Comparison of ENCODE assay signal across 20 cellular contexts in genomic region chr22:20150381-20151275, GRCh38. TPM values are rescaled to one million over a fixed set of nuclear protein-coding genes. Genes with fewer than 3 reads are reported as not detected.
DNase-seq lines count a peak whose midpoint lies in the region; ATAC-seq and TF ChIP-seq lines count a peak whose summit lies in the region.
"Had no signal": no experiment of that assay in that cellular context is flagged by ENCODE, and none has a peak within 500 bp of the region (broad histone marks: within the 10 kb centered on the region; RNA-seq: fewer than 3 reads in every experiment).

TSS of gene CCDC188 (minus strand) at chr22:20151055. CDS start at chr22:20150986, 69 bp downstream.

- no peaks in the 10 kb centered on the region for H3K4me1 Mint-ChIP-seq in progenitor cell of endocrine pancreas (ENCODE audit: low read depth)
- H3K4me1 Mint-ChIP-seq in activated T-cell treated with anti-CD3 and anti-CD28 coated beads, Interleukin-2, amount 50 U/mL, for 24 hours (ENCODE audit: low read depth), result peaks cover 4% of the 10 kb centered on the region
- H3K4me1 Mint-ChIP-seq: CD4-positive, alpha-beta memory T cell had no signal

- H3K27me3 ChIP-seq in BLaER1, result no peaks in the 10 kb centered on the region

- DNase-seq in glomerular endothelial cell (ENCODE audit: extremely low read depth, low read depth, low spot score), result no peak
- DNase-seq in progenitor cell of endocrine pancreas (ENCODE audit: low spot score, unreplicated experiment), result no peak
- DNase-seq in activated CD8-positive, alpha-beta memory T cell treated with anti-CD3 and anti-CD28 coated beads for 24 hours, result no peak
- no peak for DNase-seq in activated T-cell treated with anti-CD3 and anti-CD28 coated beads, Interleukin-2, amount 50 U/mL, for 24 hours
- no peak for DNase-seq in nucleus accumbens (lab: John Stamatoyannopoulos, UW)
- DNase-seq: C1 segment of cervical spinal cord; CD4-positive, alpha-beta memory T cell; COR-L47; Kasumi-1; MV-4-11; NCI-H1105 treated with DMSO at 0.1 percent for 48 hours; NCI-H2029; NCI-H446; NCI-H524 treated with DMSO at 0.1 percent for 48 hours; NCI-H82; NK-92 treated with Interleukin-12 subunit alpha and Interleukin-12 subunit beta, amount 100 ng/mL, for 24 hours; PC-3 had no signal

- peak within 1 kb of the TSS; percentile 98 for H3K27ac ChIP-seq in BLaER1
- no peak within 1 kb of the TSS for H3K27ac ChIP-seq in HEK293 (ENCODE audit: extremely low read depth, low read depth, low read length)

- H3K36me3 ChIP-seq in BLaER1 (peaks cover 3% of the 10 kb centered on the region; the same call in 1 of the 2 replicates), HEK293 (ENCODE audit: control insufficient read depth in 2 of 2, insufficient read depth in 1 of 2, low read length in 2 of 2) (peaks cover 0 to 1% of the 10 kb centered on the region in 2 experiments; a peak in 1 of 3 replicates)

- H3K27me3 Mint-ChIP-seq in progenitor cell of endocrine pancreas, result peaks cover 7% of the 10 kb centered on the region
- no peaks in the 10 kb centered on the region for H3K27me3 Mint-ChIP-seq in activated T-cell treated with anti-CD3 and anti-CD28 coated beads, Interleukin-2, amount 50 U/mL, for 24 hours
- H3K27me3 Mint-ChIP-seq: CD4-positive, alpha-beta memory T cell had no signal

- no peaks in the 10 kb centered on the region for H3K36me3 Mint-ChIP-seq in progenitor cell of endocrine pancreas (ENCODE audit: insufficient read depth)
- peaks cover 4% of the 10 kb centered on the region for H3K36me3 Mint-ChIP-seq in activated T-cell treated with anti-CD3 and anti-CD28 coated beads, Interleukin-2, amount 50 U/mL, for 24 hours (ENCODE audit: low read depth)
- H3K36me3 Mint-ChIP-seq: CD4-positive, alpha-beta memory T cell had no signal

- H3K9me3 Mint-ChIP-seq in progenitor cell of endocrine pancreas (ENCODE audit: low read depth), result no peaks in the 10 kb centered on the region
- H3K9me3 Mint-ChIP-seq in activated T-cell treated with anti-CD3 and anti-CD28 coated beads, Interleukin-2, amount 50 U/mL, for 24 hours, result no peaks in the 10 kb centered on the region
- H3K9me3 Mint-ChIP-seq: CD4-positive, alpha-beta memory T cell had no signal

- 0 out of 2 replicates have a peak within 1 kb of the TSS, but pooled peaks have one; percentile 24 for H3K9ac ChIP-seq in BLaER1

- H3K4me3 Mint-ChIP-seq in progenitor cell of endocrine pancreas (ENCODE audit: low read depth), result no peak within 1 kb of the TSS
- no peak within 1 kb of the TSS for H3K4me3 Mint-ChIP-seq in activated T-cell treated with anti-CD3 and anti-CD28 coated beads, Interleukin-2, amount 50 U/mL, for 24 hours
- H3K4me3 Mint-ChIP-seq: CD4-positive, alpha-beta memory T cell had no signal

- no peak for ATAC-seq in GM21737 (IDR thresholded peaks at IDR 0.05; ENCODE audit: unreplicated experiment)
- ATAC-seq: PC-3 had no signal

- peaks cover 14% of the 10 kb centered on the region for H4K20me1 ChIP-seq in BLaER1

- H3K9me3 ChIP-seq in BLaER1 (no peaks in the 10 kb centered on the region), HEK293 (ENCODE audit: control insufficient read depth, insufficient read depth, low read depth, low read length) (no peaks in the 10 kb centered on the region)

- H3K27ac Mint-ChIP-seq in progenitor cell of endocrine pancreas, result peak within 1 kb of the TSS; percentile 19
- no peak within 1 kb of the TSS for H3K27ac Mint-ChIP-seq in activated T-cell treated with anti-CD3 and anti-CD28 coated beads, Interleukin-2, amount 50 U/mL, for 24 hours

- peak within 1 kb of the TSS; percentile 20; the same call in 1 of the 2 replicates for H3K4me3 ChIP-seq in BLaER1
- no peak within 1 kb of the TSS for H3K4me3 ChIP-seq in HEK293 (ENCODE audit: low read depth, low read length)

- POLR2A ChIA-PET in HEK293 (lab: Yijun Ruan, JAX), result interaction anchor here (0.7 kb wide), 1 partner anchor 169 kb away, joined by 3 read pairs; no protein-coding TSS in a partner anchor

- H3K4me1 ChIP-seq in BLaER1 (peaks cover 97% of the 10 kb centered on the region), HEK293 (ENCODE audit: control insufficient read depth, insufficient read depth, low read length) (no peaks in the 10 kb centered on the region)

- peak within 1 kb of the TSS; percentile 97 for H3K4me2 ChIP-seq in BLaER1

- no peak for TF ChIP-seq CTCF in HEK293 (tag by site-specific recombination; IDR thresholded peaks at IDR 0.05)
- TF ChIP-seq CTCF in progenitor cell of endocrine pancreas (IDR thresholded peaks at IDR 0.05; ENCODE audit: unreplicated experiment), result no peak

- CTCF ChIA-PET in HEK293 (lab: Yijun Ruan, JAX), result no interaction called here

TF ChIP-seq in HEK293, 187 proteins besides CTCF, POLR2A, EP300 and RAD21:
- TF ChIP-seq ZNF157 (tag by site-specific recombination; IDR thresholded peaks at IDR 0.05) (no peak), KLF8 (tag by site-specific recombination; IDR thresholded peaks at IDR 0.05) (peak; percentile 54; the same call in 1 of the 2 replicates), KLF1 (tag by site-specific recombination; IDR thresholded peaks at IDR 0.05) (peak; percentile 74)
- TF ChIP-seq, protein P1, sequence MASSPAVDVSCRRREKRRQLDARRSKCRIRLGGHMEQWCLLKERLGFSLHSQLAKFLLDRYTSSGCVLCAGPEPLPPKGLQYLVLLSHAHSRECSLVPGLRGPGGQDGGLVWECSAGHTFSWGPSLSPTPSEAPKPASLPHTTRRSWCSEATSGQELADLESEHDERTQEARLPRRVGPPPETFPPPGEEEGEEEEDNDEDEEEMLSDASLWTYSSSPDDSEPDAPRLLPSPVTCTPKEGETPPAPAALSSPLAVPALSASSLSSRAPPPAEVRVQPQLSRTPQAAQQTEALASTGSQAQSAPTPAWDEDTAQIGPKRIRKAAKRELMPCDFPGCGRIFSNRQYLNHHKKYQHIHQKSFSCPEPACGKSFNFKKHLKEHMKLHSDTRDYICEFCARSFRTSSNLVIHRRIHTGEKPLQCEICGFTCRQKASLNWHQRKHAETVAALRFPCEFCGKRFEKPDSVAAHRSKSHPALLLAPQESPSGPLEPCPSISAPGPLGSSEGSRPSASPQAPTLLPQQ (tag by site-specific recombination; IDR thresholded peaks at IDR 0.05), result 0 out of 2 replicates have a peak, but pooled peaks have one; percentile 35
- TF ChIP-seq, protein P2, sequence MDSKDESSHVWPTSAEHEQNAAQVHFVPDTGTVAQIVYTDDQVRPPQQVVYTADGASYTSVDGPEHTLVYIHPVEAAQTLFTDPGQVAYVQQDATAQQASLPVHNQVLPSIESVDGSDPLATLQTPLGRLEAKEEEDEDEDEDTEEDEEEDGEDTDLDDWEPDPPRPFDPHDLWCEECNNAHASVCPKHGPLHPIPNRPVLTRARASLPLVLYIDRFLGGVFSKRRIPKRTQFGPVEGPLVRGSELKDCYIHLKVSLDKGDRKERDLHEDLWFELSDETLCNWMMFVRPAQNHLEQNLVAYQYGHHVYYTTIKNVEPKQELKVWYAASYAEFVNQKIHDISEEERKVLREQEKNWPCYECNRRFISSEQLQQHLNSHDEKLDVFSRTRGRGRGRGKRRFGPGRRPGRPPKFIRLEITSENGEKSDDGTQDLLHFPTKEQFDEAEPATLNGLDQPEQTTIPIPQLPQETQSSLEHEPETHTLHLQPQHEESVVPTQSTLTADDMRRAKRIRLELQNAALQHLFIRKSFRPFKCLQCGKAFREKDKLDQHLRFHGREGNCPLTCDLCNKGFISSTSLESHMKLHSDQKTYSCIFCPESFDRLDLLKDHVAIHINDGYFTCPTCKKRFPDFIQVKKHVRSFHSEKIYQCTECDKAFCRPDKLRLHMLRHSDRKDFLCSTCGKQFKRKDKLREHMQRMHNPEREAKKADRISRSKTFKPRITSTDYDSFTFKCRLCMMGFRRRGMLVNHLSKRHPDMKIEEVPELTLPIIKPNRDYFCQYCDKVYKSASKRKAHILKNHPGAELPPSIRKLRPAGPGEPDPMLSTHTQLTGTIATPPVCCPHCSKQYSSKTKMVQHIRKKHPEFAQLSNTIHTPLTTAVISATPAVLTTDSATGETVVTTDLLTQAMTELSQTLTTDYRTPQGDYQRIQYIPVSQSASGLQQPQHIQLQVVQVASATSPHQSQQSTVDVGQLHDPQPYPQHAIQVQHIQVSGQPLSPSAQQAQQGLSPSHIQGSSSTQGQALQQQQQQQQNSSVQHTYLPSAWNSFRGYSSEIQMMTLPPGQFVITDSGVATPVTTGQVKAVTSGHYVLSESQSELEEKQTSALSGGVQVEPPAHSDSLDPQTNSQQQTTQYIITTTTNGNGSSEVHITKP (tag by site-specific recombination; IDR thresholded peaks at IDR 0.05), result no peak

RNA-seq across cellular contexts. Expression of gene CCDC188, which starts in this region (rescaled TPM):
- 15.4 and 17.3 TPM in 2 replicates for total RNA-seq in glomerular endothelial cell
- 3.3 and 4.0 TPM in 2 replicates for total RNA-seq in progenitor cell of endocrine pancreas
- total RNA-seq: CD4-positive, alpha-beta memory T cell; PC-3 had no signal
